ENCODE assay signal across 8 cellular contexts in genomic region chr1:150221552-150221951, GRCh38. TPM values are rescaled to one million over a fixed set of nuclear protein-coding genes. Genes with fewer than 3 reads are reported as not detected.
DNase-seq lines count a peak whose midpoint lies in the region; ATAC-seq and TF ChIP-seq lines count a peak whose summit lies in the region.

No MANE protein-coding gene starts in this region.

- H3K36me3 ChIP-seq in DND-41 (ENCODE audit: insufficient read depth, low read length) (peaks cover 70% of the 10 kb centered on the region), mammary epithelial cell (ENCODE audit: insufficient read depth, low read length) (peaks cover 17% of the 10 kb centered on the region)
- peaks cover 0 to 33% (median 4%) of the 10 kb centered on the region in 3 experiments for H3K36me3 ChIP-seq in naive thymus-derived CD4-positive, alpha-beta T cell (ENCODE audit: control insufficient read depth in 2 of 3, insufficient read depth in 3 of 3, low read length in 3 of 3)

- H3K4me1 ChIP-seq in DND-41 (ENCODE audit: insufficient read depth, low read length) (no peaks in the 10 kb centered on the region), mammary epithelial cell (ENCODE audit: insufficient read depth, low read length) (no peaks in the 10 kb centered on the region)
- H3K4me1 ChIP-seq in naive thymus-derived CD4-positive, alpha-beta T cell (ENCODE audit: control insufficient read depth in 2 of 2, insufficient read depth in 2 of 2, low read length in 2 of 2), result no peaks in the 10 kb centered on the region

- H3K27ac ChIP-seq in DND-41 (ENCODE audit: low read length), result no peak overlapping the region
- no peak overlapping the region for H3K27ac ChIP-seq in mammary epithelial cell (ENCODE audit: insufficient read depth, low read depth, low read length)
- H3K27ac ChIP-seq in naive thymus-derived CD4-positive, alpha-beta T cell (ENCODE audit: low read depth, low read length), result no peak overlapping the region

- dilution Hi-C loops in mammary epithelial cell (cut with HindIII; ENCODE audit: low sequenced_read_pairs), result no loop called here

- CTCF ChIA-PET in mammary epithelial cell (lab: Charles Lee; ENCODE audit: low non-redundant PET), result no interaction called here
- CTCF ChIA-PET in naive thymus-derived CD4-positive, alpha-beta T cell (lab: Charles Lee), result no interaction called here

- no peak overlapping the region for H3K4me3 ChIP-seq in DND-41 (ENCODE audit: low read depth in 1 of 2, low read length in 2 of 2)
- H3K4me3 ChIP-seq in mammary epithelial cell (replicated peaks in 1 of 3; ENCODE audit: insufficient read depth in 1 of 3, low read depth in 2 of 3, low read length in 3 of 3), result no peak overlapping the region
- no peak overlapping the region for H3K4me3 ChIP-seq in naive thymus-derived CD4-positive, alpha-beta T cell (ENCODE audit: low read length)

- BruUV-seq in mammary epithelial cell (replicated peaks; lab: Mats Ljungman, UMichigan), result no TSS peak

- no peaks in the 10 kb centered on the region for H3K27me3 ChIP-seq in DND-41 (ENCODE audit: insufficient read depth, low read length, poor library complexity)
- H3K27me3 ChIP-seq in mammary epithelial cell (ENCODE audit: insufficient read depth, low read length), result no peaks in the 10 kb centered on the region
- no peaks in the 10 kb centered on the region for H3K27me3 ChIP-seq in naive thymus-derived CD4-positive, alpha-beta T cell (ENCODE audit: control insufficient read depth in 2 of 2, insufficient read depth in 2 of 2, low read length in 2 of 2)

- H3K27me3 Mint-ChIP-seq in naive thymus-derived CD4-positive, alpha-beta T cell, result no peaks in the 10 kb centered on the region
- no peaks in the 10 kb centered on the region for H3K27me3 Mint-ChIP-seq in activated naive CD8-positive, alpha-beta T cell treated with anti-CD3 and anti-CD28 coated beads, Interleukin-2, amount 50 U/mL, for 24 hours

- WGBS in mammary epithelial cell (ENCODE audit: low coverage, missing lambda C conversion rate), result 72% methylated on average over 2 of the region's 2 CpGs

- H3K9me3 Mint-ChIP-seq in naive thymus-derived CD4-positive, alpha-beta T cell, result no peaks in the 10 kb centered on the region
- H3K9me3 Mint-ChIP-seq in activated naive CD8-positive, alpha-beta T cell treated with anti-CD3 and anti-CD28 coated beads, Interleukin-2, amount 50 U/mL, for 24 hours, result no peaks in the 10 kb centered on the region

- no peak overlapping the region for H2AFZ ChIP-seq in DND-41 (ENCODE audit: low read depth, low read length)
- H2AFZ ChIP-seq in mammary epithelial cell (ENCODE audit: low read depth, low read length), result no peak overlapping the region

- H3K4me2 ChIP-seq in DND-41 (ENCODE audit: insufficient read depth, low read length) (no peak overlapping the region), mammary epithelial cell (ENCODE audit: insufficient read depth, low read depth, low read length) (no peak overlapping the region)

- in situ Hi-C loops in mammary epithelial cell (cut with MboI; ENCODE audit: low sequenced_read_pairs in 2 of 2), result no loop called here

- no peaks in the 10 kb centered on the region for H4K20me1 ChIP-seq in DND-41 (ENCODE audit: insufficient read depth, low read length)
- no peaks in the 10 kb centered on the region for H4K20me1 ChIP-seq in mammary epithelial cell (ENCODE audit: insufficient read depth, low read length)

- ATAC-seq in DND-41 (ENCODE audit: insufficient read depth, low read depth), result 0 out of 3 replicates have a peak, but pooled peaks have one; percentile 53
- ATAC-seq in naive thymus-derived CD4-positive, alpha-beta T cell, result peak; percentile 70
- ATAC-seq in activated naive CD8-positive, alpha-beta T cell treated with anti-CD3 and anti-CD28 coated beads, Interleukin-2, amount 50 U/mL, for 24 hours, result no peak
- ATAC-seq in GM21367 (IDR thresholded peaks at IDR 0.05; ENCODE audit: unreplicated experiment), result no peak

- H3K9me3 ChIP-seq in DND-41 (ENCODE audit: insufficient read depth, low read length, severe bottlenecking), result no peaks in the 10 kb centered on the region
- no peaks in the 10 kb centered on the region for H3K9me3 ChIP-seq in mammary epithelial cell (replicated peaks; ENCODE audit: insufficient read depth, low read length)
- H3K9me3 ChIP-seq in naive thymus-derived CD4-positive, alpha-beta T cell (ENCODE audit: control insufficient read depth in 2 of 3, low read length in 3 of 3), result no peaks in the 10 kb centered on the region

- peaks cover 0 to 13% (median 0%) of the 10 kb centered on the region in 7 donors for H3K4me1 Mint-ChIP-seq in naive thymus-derived CD4-positive, alpha-beta T cell
- peaks cover 2% of the 10 kb centered on the region for H3K4me1 Mint-ChIP-seq in activated naive CD8-positive, alpha-beta T cell treated with anti-CD3 and anti-CD28 coated beads, Interleukin-2, amount 50 U/mL, for 24 hours

- H3K36me3 Mint-ChIP-seq in naive thymus-derived CD4-positive, alpha-beta T cell, result peaks cover 13 to 24% (median 19%) of the 10 kb centered on the region in 5 donors
- peaks cover 53% of the 10 kb centered on the region for H3K36me3 Mint-ChIP-seq in activated naive CD8-positive, alpha-beta T cell treated with anti-CD3 and anti-CD28 coated beads, Interleukin-2, amount 50 U/mL, for 24 hours (ENCODE audit: low read depth)

- TF ChIP-seq CTCF in DND-41 (IDR thresholded peaks at IDR 0.05; ENCODE audit: borderline replicate concordance, extremely low read depth, low read length, poor library complexity, severe bottlenecking) (peak; percentile 57), mammary epithelial cell (conservative IDR thresholded peaks at IDR 0.05 in 1 of 2, IDR thresholded peaks at IDR 0.05 in 1 of 2; ENCODE audit: extremely low read depth in 1 of 2, insufficient read depth in 1 of 2, low read depth in 1 of 2, low read length in 2 of 2) (peak; percentile 51 to 57)

- H3K9ac ChIP-seq in DND-41 (ENCODE audit: low read depth, low read length), result no peak overlapping the region
- H3K9ac ChIP-seq in mammary epithelial cell (ENCODE audit: insufficient read depth, low read length), result no peak overlapping the region

- H3K79me2 ChIP-seq in DND-41 (ENCODE audit: insufficient read depth, low read length), result peaks cover 14% of the 10 kb centered on the region; the same call in 1 of the 2 replicates
- H3K79me2 ChIP-seq in mammary epithelial cell (ENCODE audit: insufficient read depth, low read length), result no peaks in the 10 kb centered on the region

- POLR2A ChIA-PET in naive thymus-derived CD4-positive, alpha-beta T cell (lab: Charles Lee), result no interaction called here

- no peak overlapping the region for H3K4me3 Mint-ChIP-seq in naive thymus-derived CD4-positive, alpha-beta T cell
- H3K4me3 Mint-ChIP-seq in activated naive CD8-positive, alpha-beta T cell treated with anti-CD3 and anti-CD28 coated beads, Interleukin-2, amount 50 U/mL, for 24 hours, result no peak overlapping the region

- H3K27ac Mint-ChIP-seq in naive thymus-derived CD4-positive, alpha-beta T cell, result peak overlapping the region in 3 of 9 donors; percentile 33 to 67 (median 62)
- H3K27ac Mint-ChIP-seq in activated naive CD8-positive, alpha-beta T cell treated with anti-CD3 and anti-CD28 coated beads, Interleukin-2, amount 50 U/mL, for 24 hours, result no peak overlapping the region

- DNase-seq in DND-41 (no peak), Kasumi-1 (lab: John Stamatoyannopoulos, UW) (peak; percentile 10 to 58), mammary epithelial cell (no peak), NCI-H774 (lab: John Stamatoyannopoulos, UW) (no peak)
- DNase-seq in naive thymus-derived CD4-positive, alpha-beta T cell, result peak in 5 of 9 donors; percentile 16 to 35 (median 17)
- DNase-seq in activated naive CD4-positive, alpha-beta T cell treated with Interleukin-2 at 50 U/mL for 16 hours, result no peak
- DNase-seq in activated naive CD8-positive, alpha-beta T cell treated with anti-CD3 and anti-CD28 coated beads, Interleukin-2, amount 50 U/mL, for 24 hours, result no peak

- intact Hi-C loops in mammary epithelial cell (cut with micrococcal nuclease), result no loop called here
- intact Hi-C loops in naive thymus-derived CD4-positive, alpha-beta T cell (cut with micrococcal nuclease), result loop anchor here (1.0 kb wide), 2 partner anchors 8 to 148 kb away; no protein-coding TSS in a partner anchor

RNA-seq across cellular contexts. Expression of gene ANP32E, which starts 14.4 kb away (rescaled TPM):
- 10 to 100 TPM; 10.3 to 37.0 TPM for total RNA-seq in mammary epithelial cell
- 9.7 TPM for polyA plus RNA-seq in mammary epithelial cell
- 18.1 TPM for polyA minus RNA-seq in mammary epithelial cell
- 100 to 1,000 TPM in 1 of 5 experiments, 10 to 100 TPM in 4; 35.6 to 156 (median 44.8) TPM for total RNA-seq in naive thymus-derived CD4-positive, alpha-beta T cell
- 10 to 100 TPM; 41.4 to 56.4 TPM for polyA plus RNA-seq in naive thymus-derived CD4-positive, alpha-beta T cell

RNA-seq across cellular contexts. Expression of gene CA14, which starts 36.0 kb away (rescaled TPM):
- not detected for total RNA-seq in mammary epithelial cell
- 0.28 TPM for polyA plus RNA-seq in mammary epithelial cell
- not detected for polyA minus RNA-seq in mammary epithelial cell
- total RNA-seq in naive thymus-derived CD4-positive, alpha-beta T cell, result not detected
- polyA plus RNA-seq in naive thymus-derived CD4-positive, alpha-beta T cell, result 1 to 10 TPM in 1 of 2 donors, under 1 TPM in 1; 0.35 to 1.7 TPM

RNA-seq across cellular contexts. Expression of gene APH1A, which starts 47.3 kb away (rescaled TPM):
- 100 to 1,000 TPM; 113 to 119 TPM for total RNA-seq in mammary epithelial cell
- 131 TPM for polyA plus RNA-seq in mammary epithelial cell
- polyA minus RNA-seq in mammary epithelial cell, result 141 TPM
- total RNA-seq in naive thymus-derived CD4-positive, alpha-beta T cell, result 100 to 1,000 TPM; 112 to 143 (median 127) TPM
- 10 to 100 TPM; 70.7 to 81.4 TPM for polyA plus RNA-seq in naive thymus-derived CD4-positive, alpha-beta T cell

RNA-seq across cellular contexts. Expression of gene C1orf54, which starts 51.0 kb away (rescaled TPM):
- total RNA-seq in mammary epithelial cell, result 1 to 10 TPM; 1.3 to 2.3 TPM
- polyA plus RNA-seq in mammary epithelial cell, result 0.76 TPM
- not detected for polyA minus RNA-seq in mammary epithelial cell
- 1 to 10 TPM; 1.5 to 7.8 (median 4.3) TPM for total RNA-seq in naive thymus-derived CD4-positive, alpha-beta T cell
- 1 to 10 TPM; 2.7 to 5.6 TPM for polyA plus RNA-seq in naive thymus-derived CD4-positive, alpha-beta T cell

Comparison
In these comparisons a context has a peak if more than half of its experiments do, and no peak if none do; other contexts are left out.
1. ATAC-seq: peak in DND-41 (single experiment) and naive thymus-derived CD4-positive, alpha-beta T cell (single experiment); none in activated naive CD8-positive, alpha-beta T cell treated with anti-CD3 and anti-CD28 coated beads, Interleukin-2, amount 50 U/mL, for 24 hours (single experiment) and GM21367 (single experiment).
2. DNase-seq: peak in Kasumi-1 (2 of 2) and naive thymus-derived CD4-positive, alpha-beta T cell (5 of 9); none in DND-41 (single experiment), mammary epithelial cell (single experiment), activated naive CD4-positive, alpha-beta T cell treated with Interleukin-2 at 50 U/mL for 16 hours (single experiment), activated naive CD8-positive, alpha-beta T cell treated with anti-CD3 and anti-CD28 coated beads, Interleukin-2, amount 50 U/mL, for 24 hours (single experiment) and NCI-H774 (single experiment).